ENCODE assay signal across 28 cellular contexts in genomic region chr3:152703245-152703900, GRCh38.
"Had no signal": no experiment of that assay in that cellular context is flagged by ENCODE, and none has a peak within 500 bp of the region (broad histone marks: within the 10 kb centered on the region; RNA-seq: fewer than 3 reads in every experiment).

No MANE protein-coding gene starts in this region.

- FAIRE-seq: RCC 7860 had no signal

- H3K27me3 ChIP-seq: ascending aorta, body of pancreas, SJSA1 had no signal

- H3K9me3 ChIP-seq: ascending aorta, body of pancreas, SJSA1 had no signal

- H3K36me3 ChIP-seq: ascending aorta, SJSA1 had no signal

- H3K4me1 Mint-ChIP-seq: activated CD4-positive, alpha-beta T cell treated with anti-CD3 and anti-CD28 coated beads, Interleukin-2, amount 10 ng/mL, durations not matched to agents 7 days and 5 days; activated naive CD4-positive, alpha-beta T cell treated with anti-CD3 and anti-CD28 coated beads, Interleukin-2, amount 10 ng/mL, durations not matched to agents 7 days and 5 days; activated naive CD8-positive, alpha-beta T cell treated with anti-CD3 and anti-CD28 coated beads, Interleukin-2, amount 10 ng/mL, durations not matched to agents 7 days and 5 days; central memory CD8-positive, alpha-beta T cell had no signal

- H3K27ac ChIP-seq: ascending aorta, body of pancreas, SJSA1 had no signal

- H3K4me3 Mint-ChIP-seq: activated CD4-positive, alpha-beta memory T cell treated with anti-CD3 and anti-CD28 coated beads for 36 hours; activated CD4-positive, alpha-beta T cell treated with anti-CD3 and anti-CD28 coated beads, Interleukin-2, amount 10 ng/mL, durations not matched to agents 7 days and 5 days; activated naive CD4-positive, alpha-beta T cell treated with anti-CD3 and anti-CD28 coated beads, Interleukin-2, amount 10 ng/mL, durations not matched to agents 7 days and 5 days; activated naive CD8-positive, alpha-beta T cell treated with anti-CD3 and anti-CD28 coated beads, Interleukin-2, amount 10 ng/mL, durations not matched to agents 7 days and 5 days; activated T-cell treated with anti-CD3 and anti-CD28 coated beads, Interleukin-2, amount 50 U/mL, for 72 hours; central memory CD8-positive, alpha-beta T cell; T-helper 2 cell treated with Interferon-gamma antibody and Interleukin-4, amounts not matched to agents 5 μg/mL and 100 μg/mL, for 36 hours; WTC11 had no signal

- H3K4me3 ChIP-seq: ascending aorta, body of pancreas, SJSA1 had no signal

- H3K27me3 Mint-ChIP-seq: activated CD4-positive, alpha-beta T cell treated with anti-CD3 and anti-CD28 coated beads, Interleukin-2, amount 10 ng/mL, durations not matched to agents 7 days and 5 days; activated naive CD8-positive, alpha-beta T cell treated with anti-CD3 and anti-CD28 coated beads, Interleukin-2, amount 10 ng/mL, durations not matched to agents 7 days and 5 days; central memory CD8-positive, alpha-beta T cell had no signal

- H3K4me1 ChIP-seq: ascending aorta, body of pancreas, SJSA1 had no signal

- H3K9me3 Mint-ChIP-seq: activated CD4-positive, alpha-beta memory T cell treated with anti-CD3 and anti-CD28 coated beads for 36 hours; activated CD4-positive, alpha-beta T cell treated with anti-CD3 and anti-CD28 coated beads, Interleukin-2, amount 10 ng/mL, durations not matched to agents 7 days and 5 days; activated naive CD4-positive, alpha-beta T cell treated with anti-CD3 and anti-CD28 coated beads, Interleukin-2, amount 10 ng/mL, durations not matched to agents 7 days and 5 days; activated naive CD8-positive, alpha-beta T cell treated with anti-CD3 and anti-CD28 coated beads, Interleukin-2, amount 10 ng/mL, durations not matched to agents 7 days and 5 days; activated T-cell treated with anti-CD3 and anti-CD28 coated beads, Interleukin-2, amount 50 U/mL, for 72 hours; activated T-helper 2 cell treated with anti-CD3 and anti-CD28 coated beads, Interferon-gamma antibody, Interleukin-2, Interleukin-4, amounts not matched to agents 10 μg/mL and 5 μg/mL and 100 μg/mL, durations not matched to agents 14 hours and 24 hours and 36 hours; central memory CD8-positive, alpha-beta T cell; T-helper 2 cell treated with Interferon-gamma antibody and Interleukin-4, amounts not matched to agents 5 μg/mL and 100 μg/mL, for 36 hours had no signal

- DNase-seq: activated CD4-positive, alpha-beta memory T cell treated with anti-CD3 and anti-CD28 coated beads for 36 hours; activated CD4-positive, alpha-beta T cell treated with anti-CD3 and anti-CD28 coated beads, Interleukin-2, amount 10 ng/mL, durations not matched to agents 7 days and 5 days; activated CD4-positive, CD25-positive, alpha-beta regulatory T cell treated with anti-CD3 and anti-CD28 coated beads, Interleukin-2, amount 50 U/mL, for 72 hours; activated CD8-positive, alpha-beta memory T cell treated with anti-CD3 and anti-CD28 coated beads, Interleukin-2, amount 50 U/mL, for 4 hours; activated gamma-delta T cell treated with Interleukin-2 at 50 U/mL for 16 hours; activated naive CD4-positive, alpha-beta T cell treated with anti-CD3 and anti-CD28 coated beads, Interleukin-2, amount 10 ng/mL, durations not matched to agents 7 days and 5 days; activated naive CD8-positive, alpha-beta T cell treated with anti-CD3 and anti-CD28 coated beads, Interleukin-2, amount 10 ng/mL, durations not matched to agents 7 days and 5 days; activated T-cell treated with anti-CD3 and anti-CD28 coated beads, Interleukin-2, amount 50 U/mL, for 72 hours; body of pancreas; IMR-90; KG1; NCI-H1092; NCI-H1417; NCI-H2029; NCI-H2107; NCI-H510A treated with DMSO at 0.1 percent for 48 hours; NCI-H69; NK-92 treated with Interleukin-12 subunit alpha and Interleukin-12 subunit beta, amount 100 ng/mL, for 24 hours; PC-3; SHP77; SW 1271 had no signal

- H3K36me3 Mint-ChIP-seq: activated CD4-positive, alpha-beta memory T cell treated with anti-CD3 and anti-CD28 coated beads for 36 hours; activated naive CD4-positive, alpha-beta T cell treated with anti-CD3 and anti-CD28 coated beads, Interleukin-2, amount 10 ng/mL, durations not matched to agents 7 days and 5 days; activated naive CD8-positive, alpha-beta T cell treated with anti-CD3 and anti-CD28 coated beads, Interleukin-2, amount 10 ng/mL, durations not matched to agents 7 days and 5 days had no signal

- H3K27ac Mint-ChIP-seq: activated CD4-positive, alpha-beta memory T cell treated with anti-CD3 and anti-CD28 coated beads for 36 hours; activated CD4-positive, alpha-beta T cell treated with anti-CD3 and anti-CD28 coated beads, Interleukin-2, amount 10 ng/mL, durations not matched to agents 7 days and 5 days; activated naive CD4-positive, alpha-beta T cell treated with anti-CD3 and anti-CD28 coated beads, Interleukin-2, amount 10 ng/mL, durations not matched to agents 7 days and 5 days; activated naive CD8-positive, alpha-beta T cell treated with anti-CD3 and anti-CD28 coated beads, Interleukin-2, amount 10 ng/mL, durations not matched to agents 7 days and 5 days; activated T-cell treated with anti-CD3 and anti-CD28 coated beads, Interleukin-2, amount 50 U/mL, for 72 hours; activated T-helper 2 cell treated with anti-CD3 and anti-CD28 coated beads, Interferon-gamma antibody, Interleukin-2, Interleukin-4, amounts not matched to agents 10 μg/mL and 5 μg/mL and 100 μg/mL, durations not matched to agents 14 hours and 24 hours and 36 hours; T-helper 2 cell treated with Interferon-gamma antibody and Interleukin-4, amounts not matched to agents 5 μg/mL and 100 μg/mL, for 36 hours; WTC11 had no signal
